ENCODE assay signal across 20 cellular contexts in the genomic region with DNA sequence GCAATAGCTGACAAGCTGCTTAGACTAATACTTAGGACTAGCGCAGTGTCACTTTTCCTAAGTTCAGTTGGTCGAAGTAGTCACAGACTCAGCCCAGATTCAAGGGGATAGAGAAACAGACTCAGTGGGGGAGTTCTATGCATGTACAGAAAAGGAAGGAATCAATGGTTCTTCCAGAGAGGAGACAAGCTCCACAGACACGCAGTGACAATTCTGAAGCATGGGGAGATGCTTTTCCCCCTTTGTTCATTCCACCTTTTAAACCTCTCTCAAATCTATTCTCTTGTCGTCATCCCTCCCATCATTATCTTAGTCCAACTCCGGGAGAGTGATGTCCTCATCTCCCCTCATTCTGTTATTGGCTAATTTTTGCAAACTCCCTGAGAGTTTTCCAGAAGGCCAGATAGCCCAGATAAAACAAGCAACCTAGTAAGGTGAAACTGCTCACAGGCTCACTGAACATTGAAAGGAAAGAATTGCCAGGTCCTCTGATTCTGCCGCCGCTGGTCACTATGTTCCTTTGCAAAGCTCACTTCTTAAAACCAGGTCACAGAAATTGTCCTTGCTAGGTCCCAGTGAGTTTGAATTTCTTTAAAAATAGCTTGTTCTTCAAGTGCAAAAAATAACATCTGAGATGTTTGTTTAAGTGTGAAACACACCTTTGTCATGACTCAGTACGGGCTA.
"Had no signal": no experiment of that assay in that cellular context is flagged by ENCODE, and none has a peak within 500 bp of the region (broad histone marks: within the 10 kb centered on the region; RNA-seq: fewer than 3 reads in every experiment).

No MANE protein-coding gene starts in this region.

- H3K27me3 ChIP-seq: cardiac muscle cell, ovary, right lobe of liver had no signal

- H3K27ac ChIP-seq: foreskin keratinocyte, hepatocyte, ovary, psoas muscle, right lobe of liver, skin epidermis, tibial artery had no signal

- H3K9me3 ChIP-seq: ovary, psoas muscle, right lobe of liver, tibial artery had no signal

- H3K79me2 ChIP-seq: hepatocyte had no signal

- H2AFZ ChIP-seq: hepatocyte had no signal

- ATAC-seq: activated naive CD8-positive, alpha-beta T cell treated with anti-CD3 and anti-CD28 coated beads, Interleukin-2, amount 50 U/mL, for 24 hours; natural killer cell; psoas muscle; T-helper 17 cell had no signal

- H3K4me2 ChIP-seq: hepatocyte had no signal

- DNase-seq: activated CD4-positive, alpha-beta memory T cell treated with anti-CD3 and anti-CD28 coated beads for 36 hours; activated CD4-positive, alpha-beta T cell treated with anti-CD3 and anti-CD28 coated beads for 48 hours; activated effector memory CD4-positive, alpha-beta T cell treated with anti-CD3 and anti-CD28 coated beads, Interleukin-2, amount 50 U/mL, for 16 hours; activated naive CD4-positive, alpha-beta T cell treated with anti-CD3 and anti-CD28 coated beads, Interleukin-2, amount 50 U/mL, for 16 hours; activated naive CD8-positive, alpha-beta T cell treated with anti-CD3 and anti-CD28 coated beads, Interleukin-2, amount 50 U/mL, for 24 hours; activated T-cell treated with anti-CD3 and anti-CD28 coated beads for 4 hours; effector CD8-positive, alpha-beta T cell; immature natural killer cell; midbrain; natural killer cell; ovary; psoas muscle; right lobe of liver; stimulated activated CD4-positive, alpha-beta T cell treated with anti-CD3 and anti-CD28 coated beads, Interleukin-1b, Interleukin-23, amount 100 ng/mL, for 48 hours; T-helper 17 cell; tibial artery had no signal

- H3K36me3 ChIP-seq: cardiac muscle cell, ovary, right lobe of liver, tibial artery had no signal

- H3K4me3 ChIP-seq: cardiac muscle cell, hepatocyte, ovary, psoas muscle, right lobe of liver, skin epidermis, tibial artery had no signal

- H3K4me1 ChIP-seq: foreskin keratinocyte, right lobe of liver, tibial artery had no signal
